Comparison of ENCODE assay signal across 2 cellular contexts in genomic region chr21:41898998-41899397, GRCh38.
TF ChIP-seq lines count a peak whose summit lies in the region.

No MANE protein-coding gene starts in this region.

TF ChIP-seq in WTC11, 78 proteins besides CTCF, POLR2A, EP300 and RAD21:
- TF ChIP-seq PRDM15 (CRISPR knock-in tag; IDR thresholded peaks at IDR 0.05) (no peak), TP53 (CRISPR knock-in tag; IDR thresholded peaks at IDR 0.05) (no peak), ATF2 (CRISPR knock-in tag; IDR thresholded peaks at IDR 0.05; ENCODE audit: borderline replicate concordance, low read depth) (no peak), AFF4 (CRISPR knock-in tag; IDR thresholded peaks at IDR 0.05; ENCODE audit: borderline replicate concordance) (no peak), KAT7 (CRISPR knock-in tag; IDR thresholded peaks at IDR 0.05; ENCODE audit: borderline replicate concordance) (no peak), SMAD4 (CRISPR knock-in tag; IDR thresholded peaks at IDR 0.05) (no peak), E2F5 (CRISPR knock-in tag; IDR thresholded peaks at IDR 0.05) (no peak), MLX (CRISPR knock-in tag; IDR thresholded peaks at IDR 0.05) (no peak), ZMAT4 (CRISPR knock-in tag; IDR thresholded peaks at IDR 0.05) (no peak), ATF3 (CRISPR knock-in tag; conservative IDR thresholded peaks at IDR 0.05) (no peak), ZNF121 (CRISPR knock-in tag; IDR thresholded peaks at IDR 0.05) (no peak), GRHL2 (CRISPR knock-in tag; IDR thresholded peaks at IDR 0.05; ENCODE audit: insufficient replicate concordance, severe bottlenecking) (no peak)
TF ChIP-seq in WTC11: peak in this region for 0.

TF ChIP-seq in H1, 55 proteins besides CTCF, POLR2A, EP300 and RAD21:
- no peak for TF ChIP-seq CTBP2 (IDR thresholded peaks at IDR 0.05; ENCODE audit: borderline replicate concordance, insufficient read depth, insufficient read length, low read length)
- TF ChIP-seq SAP30 (IDR thresholded peaks at IDR 0.05; ENCODE audit: insufficient read depth, insufficient replicate concordance, low read length): no peak
- no peak for TF ChIP-seq JUND (IDR thresholded peaks at IDR 0.05; ENCODE audit: low read length)
- no peak for TF ChIP-seq PHF8 (conservative IDR thresholded peaks at IDR 0.05; ENCODE audit: low read depth, low read length)
- TF ChIP-seq BRCA1 (IDR thresholded peaks at IDR 0.05; ENCODE audit: low read depth, low read length): no peak
- TF ChIP-seq EZH2 (IDR thresholded peaks at IDR 0.05; ENCODE audit: low read depth, low read length, severe bottlenecking): no peak
- no peak for TF ChIP-seq RFX5 (IDR thresholded peaks at IDR 0.05; ENCODE audit: borderline replicate concordance, low read depth, low read length)
- TF ChIP-seq RXRA (IDR thresholded peaks at IDR 0.05; ENCODE audit: insufficient read depth, low read depth, low read length): no peak
- no peak for TF ChIP-seq SP1 (IDR thresholded peaks at IDR 0.05; ENCODE audit: low read depth, low read length)
- TF ChIP-seq BCL11A (IDR thresholded peaks at IDR 0.05; ENCODE audit: low read depth in 2 of 2, low read length in 2 of 2): no peak
- no peak for TF ChIP-seq E2F6 (IDR thresholded peaks at IDR 0.05)
- TF ChIP-seq MAX (IDR thresholded peaks at IDR 0.05): no peak
- TF ChIP-seq FOSL1 (IDR thresholded peaks at IDR 0.05; ENCODE audit: insufficient read depth, low read depth, low read length): no peak
- TF ChIP-seq SIRT6 (IDR thresholded peaks at IDR 0.05; ENCODE audit: low read length): no peak
- TF ChIP-seq CREB1 (IDR thresholded peaks at IDR 0.05): no peak
